In genomic region chr7:6238309-6238925, GRCh38 we compare ENCODE assay signal across 22 cellular contexts. TPM values are rescaled to one million over a fixed set of nuclear protein-coding genes. Genes with fewer than 3 reads are reported as not detected.
DNase-seq lines count a peak whose midpoint lies in the region; TF ChIP-seq lines count a peak whose summit lies in the region.
"Had no signal": no experiment of that assay in that cellular context is flagged by ENCODE, and none has a peak within 500 bp of the region (broad histone marks: within the 10 kb centered on the region; RNA-seq: fewer than 3 reads in every experiment).

No MANE protein-coding gene starts in this region.

- H3K4me1 ChIP-seq in testis, result no peaks in the 10 kb centered on the region
- H3K4me1 ChIP-seq: BE2C had no signal

- H3K9me3 Mint-ChIP-seq in immature natural killer cell, result no peaks in the 10 kb centered on the region
- H3K9me3 Mint-ChIP-seq: CD4-positive, alpha-beta T cell had no signal

- H3K27me3 ChIP-seq in testis, result no peaks in the 10 kb centered on the region
- H3K27me3 ChIP-seq: BE2C had no signal

- peaks cover 80 to 87% of the 10 kb centered on the region in 2 donors for H3K4me1 Mint-ChIP-seq in immature natural killer cell

- no peak for TF ChIP-seq CTCF in testis (IDR thresholded peaks at IDR 0.05)

- 89 to 94% methylated on average over 5 of the region's 5 CpGs for WGBS in testis, 2 donors

- H3K27ac Mint-ChIP-seq in immature natural killer cell, result peak overlapping the region; percentile 31 to 73 (median 38)
- H3K27ac Mint-ChIP-seq: CD4-positive, alpha-beta T cell had no signal

- no peaks in the 10 kb centered on the region for H3K36me3 ChIP-seq in testis (ENCODE audit: low read depth, missing control alignments)
- H3K36me3 ChIP-seq: BE2C, HAP-1 had no signal

- H3K27me3 Mint-ChIP-seq in immature natural killer cell (ENCODE audit: low read depth in 3 of 3), result peaks cover 0 to 9% (median 2%) of the 10 kb centered on the region in 3 donors
- H3K27me3 Mint-ChIP-seq: CD4-positive, alpha-beta T cell had no signal

- no peak for TF ChIP-seq POLR2A in testis (IDR thresholded peaks at IDR 0.05)

- no peak overlapping the region for H3K4me3 ChIP-seq in testis
- H3K4me3 ChIP-seq: GM23248, HAP-1, SK-N-MC had no signal

- DNase-seq in DMS153 treated with DMSO at 0.1 percent for 48 hours (lab: John Stamatoyannopoulos, UW; ENCODE audit: unreplicated experiment) (peak; percentile 18), DMS153 (lab: John Stamatoyannopoulos, UW) (no peak), HuH-7 (ENCODE audit: low spot score) (peak; percentile 24), NCI-H345 treated with DMSO at 0.1 percent for 48 hours (lab: John Stamatoyannopoulos, UW; ENCODE audit: unreplicated experiment) (peak; percentile 44), immature natural killer cell (no peak), testis (no peak), mucosa of gallbladder (ENCODE audit: low spot score) (no peak), epidermal melanocyte (ENCODE audit: insufficient read length, low spot score) (no peak)
- DNase-seq: 8988T; BE2C; Calu3; CD4-positive, alpha-beta T cell; DND-41; GM23248; KBM-7; NCI-H1105 treated with DMSO at 0.1 percent for 48 hours; NCI-H187; NCI-H446; NCI-H526 treated with DMSO at 0.1 percent for 48 hours; OCI-M1 had no signal

- H3K9me3 ChIP-seq in testis, result no peaks in the 10 kb centered on the region
- H3K9me3 ChIP-seq: BE2C, HAP-1 had no signal

- intact Hi-C loops in testis (cut with DNase I; ENCODE audit: low total_unique reads), result no loop called here

- peak overlapping the region in 2 of 5 donors; percentile 0 to 60 for H3K4me3 Mint-ChIP-seq in immature natural killer cell
- H3K4me3 Mint-ChIP-seq: CD4-positive, alpha-beta T cell had no signal

- no peaks in the 10 kb centered on the region for H3K36me3 Mint-ChIP-seq in immature natural killer cell

- no peak overlapping the region for H3K27ac ChIP-seq in testis
- H3K27ac ChIP-seq: GM23248, SK-N-MC had no signal

RNA-seq across cellular contexts. Expression of gene CYTH3, which starts 34.0 kb away (rescaled TPM):
- polyA plus RNA-seq in immature natural killer cell (10 to 100 TPM in 1 of 3 donors, 1 to 10 TPM in 2; 1.2 to 19.3 (median 5.8) TPM), testis (ENCODE audit: insufficient read depth, low read depth, low replicate concordance) (49.3 TPM)
- total RNA-seq in testis (10 to 100 TPM; 65.5 to 82.2 TPM), mucosa of gallbladder (29.8 TPM)

Comparison
In these comparisons a context has a peak if more than half of its experiments do, and no peak if none do; other contexts are left out.
1. DNase-seq: peak in DMS153 treated with DMSO at 0.1 percent for 48 hours (single experiment), HuH-7 (single experiment) and NCI-H345 treated with DMSO at 0.1 percent for 48 hours (single experiment); none in DMS153 (single experiment), immature natural killer cell (0 of 3), testis (single experiment), mucosa of gallbladder (single experiment) and epidermal melanocyte (single experiment).